ENCODE assay signal across 1 cellular context in genomic region chr15:99123706-99124451, GRCh38.
TF ChIP-seq lines count a peak whose summit lies in the region.

No MANE protein-coding gene starts in this region.

TF ChIP-seq in HepG2, 621 proteins besides CTCF, POLR2A, EP300 and RAD21 (continued from another document and continues in another):
- no peak for TF ChIP-seq ZNF160 (CRISPR knock-in tag; IDR thresholded peaks at IDR 0.05)
- no peak for TF ChIP-seq NKX3-1 (CRISPR knock-in tag; IDR thresholded peaks at IDR 0.05)
- TF ChIP-seq TEF (CRISPR knock-in tag; IDR thresholded peaks at IDR 0.05), result no peak
- no peak for TF ChIP-seq HMGXB4 (CRISPR knock-in tag; IDR thresholded peaks at IDR 0.05; ENCODE audit: borderline replicate concordance in 1 of 2, low read depth in 1 of 2)
- no peak for TF ChIP-seq NR0B2 (CRISPR knock-in tag; IDR thresholded peaks at IDR 0.05)
- TF ChIP-seq FOXM1 (CRISPR knock-in tag; IDR thresholded peaks at IDR 0.05), result no peak
- TF ChIP-seq NCOA5 (CRISPR knock-in tag; IDR thresholded peaks at IDR 0.05), result no peak
- TF ChIP-seq FUBP1 (CRISPR knock-in tag; IDR thresholded peaks at IDR 0.05; ENCODE audit: borderline replicate concordance), result no peak
- peak; percentile 52 for TF ChIP-seq ZFX (CRISPR knock-in tag; IDR thresholded peaks at IDR 0.05; ENCODE audit: low read depth)
- no peak for TF ChIP-seq ZNF747 (CRISPR knock-in tag; IDR thresholded peaks at IDR 0.05; ENCODE audit: borderline replicate concordance)
- TF ChIP-seq ZBTB21 (CRISPR knock-in tag; IDR thresholded peaks at IDR 0.05), result no peak
- 0 out of 2 replicates have a peak, but pooled peaks have one; percentile 19 for TF ChIP-seq YEATS2 (CRISPR knock-in tag; IDR thresholded peaks at IDR 0.05; ENCODE audit: borderline replicate concordance)
- peak; percentile 56; the same call in 1 of the 2 replicates for TF ChIP-seq PHF21A (CRISPR knock-in tag; IDR thresholded peaks at IDR 0.05)
- no peak for TF ChIP-seq STAT5B (CRISPR knock-in tag; IDR thresholded peaks at IDR 0.05)
- no peak for TF ChIP-seq RFXAP (CRISPR knock-in tag; IDR thresholded peaks at IDR 0.05; ENCODE audit: borderline replicate concordance)
- TF ChIP-seq ZFP90 (CRISPR knock-in tag; IDR thresholded peaks at IDR 0.05; ENCODE audit: borderline replicate concordance), result no peak
- TF ChIP-seq FOXC1 (CRISPR knock-in tag; IDR thresholded peaks at IDR 0.05; ENCODE audit: borderline replicate concordance), result no peak
- TF ChIP-seq GTF2F1 (IDR thresholded peaks at IDR 0.05; ENCODE audit: low read length), result no peak
- TF ChIP-seq ATF2 (CRISPR knock-in tag; IDR thresholded peaks at IDR 0.05), result 0 out of 2 replicates have a peak, but pooled peaks have one; percentile 41
- no peak for TF ChIP-seq HNRNPLL (IDR thresholded peaks at IDR 0.05; ENCODE audit: low read depth, low read length, poor library complexity, severe bottlenecking)
- TF ChIP-seq ZNF205 (CRISPR knock-in tag; IDR thresholded peaks at IDR 0.05), result no peak
- TF ChIP-seq UBTF (CRISPR knock-in tag; IDR thresholded peaks at IDR 0.05), result peak; percentile 41
- peak; percentile 57 for TF ChIP-seq GATAD2A (CRISPR knock-in tag; IDR thresholded peaks at IDR 0.05)
- TF ChIP-seq FLYWCH1 (CRISPR knock-in tag; IDR thresholded peaks at IDR 0.05), result no peak
- TF ChIP-seq ZC3H4 (CRISPR knock-in tag; IDR thresholded peaks at IDR 0.05; ENCODE audit: borderline replicate concordance), result no peak
- TF ChIP-seq ZNF552 (CRISPR knock-in tag; IDR thresholded peaks at IDR 0.05; ENCODE audit: borderline replicate concordance), result no peak
- TF ChIP-seq MYC (CRISPR knock-in tag; IDR thresholded peaks at IDR 0.05; ENCODE audit: borderline replicate concordance), result 0 out of 2 replicates have a peak, but pooled peaks have one; percentile 30
- no peak for TF ChIP-seq MIER3 (CRISPR knock-in tag; IDR thresholded peaks at IDR 0.05; ENCODE audit: borderline replicate concordance)
- 0 out of 2 replicates have a peak, but pooled peaks have one; percentile 38 for TF ChIP-seq HMG20B (CRISPR knock-in tag; conservative IDR thresholded peaks at IDR 0.05)
- TF ChIP-seq DMTF1 (CRISPR knock-in tag; IDR thresholded peaks at IDR 0.05), result no peak
- 0 out of 2 replicates have a peak, but pooled peaks have one; percentile 30 for TF ChIP-seq BORCS8-MEF2B (CRISPR knock-in tag; IDR thresholded peaks at IDR 0.05)
- no peak for TF ChIP-seq THAP9 (CRISPR knock-in tag; IDR thresholded peaks at IDR 0.05; ENCODE audit: borderline replicate concordance)
- peak; percentile 31; the same call in 1 of the 2 replicates for TF ChIP-seq PRDM10 (CRISPR knock-in tag; IDR thresholded peaks at IDR 0.05; ENCODE audit: low read depth)
- TF ChIP-seq NFKB2 (CRISPR knock-in tag; IDR thresholded peaks at IDR 0.05; ENCODE audit: borderline replicate concordance), result no peak
- TF ChIP-seq ZNF781 (CRISPR knock-in tag; IDR thresholded peaks at IDR 0.05; ENCODE audit: borderline replicate concordance, not compliant biosample characterization), result no peak
- TF ChIP-seq SAP130 (CRISPR knock-in tag; IDR thresholded peaks at IDR 0.05; ENCODE audit: low read depth), result peak; percentile 65
- no peak for TF ChIP-seq RXRB (CRISPR knock-in tag; IDR thresholded peaks at IDR 0.05; ENCODE audit: borderline replicate concordance)
- TF ChIP-seq NFE2 (CRISPR knock-in tag; IDR thresholded peaks at IDR 0.05), result peak; percentile 89
- TF ChIP-seq ZNF709 (CRISPR knock-in tag; IDR thresholded peaks at IDR 0.05), result no peak
- TF ChIP-seq TSC22D2 (CRISPR knock-in tag; IDR thresholded peaks at IDR 0.05; ENCODE audit: borderline replicate concordance), result no peak
- TF ChIP-seq CENPBD1 (CRISPR knock-in tag; IDR thresholded peaks at IDR 0.05; ENCODE audit: borderline replicate concordance, low read depth), result no peak
- TF ChIP-seq BCL3 (CRISPR knock-in tag; IDR thresholded peaks at IDR 0.05), result no peak
- no peak for TF ChIP-seq CAMTA2 (CRISPR knock-in tag; IDR thresholded peaks at IDR 0.05; ENCODE audit: borderline replicate concordance)
